Comparison of ENCODE assay signal across 1 cellular context in the genomic region with DNA sequence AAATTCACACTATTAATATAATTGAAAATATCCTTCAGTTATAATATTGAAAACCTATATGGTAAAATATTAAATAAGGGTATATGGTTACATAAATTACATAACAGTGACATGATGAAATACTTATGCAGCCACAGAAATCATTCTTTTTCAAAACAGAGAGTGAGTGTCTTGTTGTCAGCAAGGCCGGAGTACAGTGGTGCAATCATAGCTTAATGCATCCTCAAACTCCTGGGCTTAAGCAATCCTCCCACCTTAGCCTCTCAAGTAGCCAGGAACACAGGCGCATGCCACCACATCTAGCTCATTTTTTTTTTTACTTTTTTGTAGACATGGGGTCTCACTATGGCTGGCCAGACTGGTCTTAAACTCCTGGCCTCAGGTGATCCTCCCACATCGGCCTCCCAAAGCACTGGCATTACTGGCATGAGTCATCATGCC.
TF ChIP-seq lines count a peak whose summit lies in the region.

No MANE protein-coding gene starts in this region.

TF ChIP-seq in H1, 55 proteins besides CTCF, POLR2A, EP300 and RAD21:
- TF ChIP-seq, protein P1, sequence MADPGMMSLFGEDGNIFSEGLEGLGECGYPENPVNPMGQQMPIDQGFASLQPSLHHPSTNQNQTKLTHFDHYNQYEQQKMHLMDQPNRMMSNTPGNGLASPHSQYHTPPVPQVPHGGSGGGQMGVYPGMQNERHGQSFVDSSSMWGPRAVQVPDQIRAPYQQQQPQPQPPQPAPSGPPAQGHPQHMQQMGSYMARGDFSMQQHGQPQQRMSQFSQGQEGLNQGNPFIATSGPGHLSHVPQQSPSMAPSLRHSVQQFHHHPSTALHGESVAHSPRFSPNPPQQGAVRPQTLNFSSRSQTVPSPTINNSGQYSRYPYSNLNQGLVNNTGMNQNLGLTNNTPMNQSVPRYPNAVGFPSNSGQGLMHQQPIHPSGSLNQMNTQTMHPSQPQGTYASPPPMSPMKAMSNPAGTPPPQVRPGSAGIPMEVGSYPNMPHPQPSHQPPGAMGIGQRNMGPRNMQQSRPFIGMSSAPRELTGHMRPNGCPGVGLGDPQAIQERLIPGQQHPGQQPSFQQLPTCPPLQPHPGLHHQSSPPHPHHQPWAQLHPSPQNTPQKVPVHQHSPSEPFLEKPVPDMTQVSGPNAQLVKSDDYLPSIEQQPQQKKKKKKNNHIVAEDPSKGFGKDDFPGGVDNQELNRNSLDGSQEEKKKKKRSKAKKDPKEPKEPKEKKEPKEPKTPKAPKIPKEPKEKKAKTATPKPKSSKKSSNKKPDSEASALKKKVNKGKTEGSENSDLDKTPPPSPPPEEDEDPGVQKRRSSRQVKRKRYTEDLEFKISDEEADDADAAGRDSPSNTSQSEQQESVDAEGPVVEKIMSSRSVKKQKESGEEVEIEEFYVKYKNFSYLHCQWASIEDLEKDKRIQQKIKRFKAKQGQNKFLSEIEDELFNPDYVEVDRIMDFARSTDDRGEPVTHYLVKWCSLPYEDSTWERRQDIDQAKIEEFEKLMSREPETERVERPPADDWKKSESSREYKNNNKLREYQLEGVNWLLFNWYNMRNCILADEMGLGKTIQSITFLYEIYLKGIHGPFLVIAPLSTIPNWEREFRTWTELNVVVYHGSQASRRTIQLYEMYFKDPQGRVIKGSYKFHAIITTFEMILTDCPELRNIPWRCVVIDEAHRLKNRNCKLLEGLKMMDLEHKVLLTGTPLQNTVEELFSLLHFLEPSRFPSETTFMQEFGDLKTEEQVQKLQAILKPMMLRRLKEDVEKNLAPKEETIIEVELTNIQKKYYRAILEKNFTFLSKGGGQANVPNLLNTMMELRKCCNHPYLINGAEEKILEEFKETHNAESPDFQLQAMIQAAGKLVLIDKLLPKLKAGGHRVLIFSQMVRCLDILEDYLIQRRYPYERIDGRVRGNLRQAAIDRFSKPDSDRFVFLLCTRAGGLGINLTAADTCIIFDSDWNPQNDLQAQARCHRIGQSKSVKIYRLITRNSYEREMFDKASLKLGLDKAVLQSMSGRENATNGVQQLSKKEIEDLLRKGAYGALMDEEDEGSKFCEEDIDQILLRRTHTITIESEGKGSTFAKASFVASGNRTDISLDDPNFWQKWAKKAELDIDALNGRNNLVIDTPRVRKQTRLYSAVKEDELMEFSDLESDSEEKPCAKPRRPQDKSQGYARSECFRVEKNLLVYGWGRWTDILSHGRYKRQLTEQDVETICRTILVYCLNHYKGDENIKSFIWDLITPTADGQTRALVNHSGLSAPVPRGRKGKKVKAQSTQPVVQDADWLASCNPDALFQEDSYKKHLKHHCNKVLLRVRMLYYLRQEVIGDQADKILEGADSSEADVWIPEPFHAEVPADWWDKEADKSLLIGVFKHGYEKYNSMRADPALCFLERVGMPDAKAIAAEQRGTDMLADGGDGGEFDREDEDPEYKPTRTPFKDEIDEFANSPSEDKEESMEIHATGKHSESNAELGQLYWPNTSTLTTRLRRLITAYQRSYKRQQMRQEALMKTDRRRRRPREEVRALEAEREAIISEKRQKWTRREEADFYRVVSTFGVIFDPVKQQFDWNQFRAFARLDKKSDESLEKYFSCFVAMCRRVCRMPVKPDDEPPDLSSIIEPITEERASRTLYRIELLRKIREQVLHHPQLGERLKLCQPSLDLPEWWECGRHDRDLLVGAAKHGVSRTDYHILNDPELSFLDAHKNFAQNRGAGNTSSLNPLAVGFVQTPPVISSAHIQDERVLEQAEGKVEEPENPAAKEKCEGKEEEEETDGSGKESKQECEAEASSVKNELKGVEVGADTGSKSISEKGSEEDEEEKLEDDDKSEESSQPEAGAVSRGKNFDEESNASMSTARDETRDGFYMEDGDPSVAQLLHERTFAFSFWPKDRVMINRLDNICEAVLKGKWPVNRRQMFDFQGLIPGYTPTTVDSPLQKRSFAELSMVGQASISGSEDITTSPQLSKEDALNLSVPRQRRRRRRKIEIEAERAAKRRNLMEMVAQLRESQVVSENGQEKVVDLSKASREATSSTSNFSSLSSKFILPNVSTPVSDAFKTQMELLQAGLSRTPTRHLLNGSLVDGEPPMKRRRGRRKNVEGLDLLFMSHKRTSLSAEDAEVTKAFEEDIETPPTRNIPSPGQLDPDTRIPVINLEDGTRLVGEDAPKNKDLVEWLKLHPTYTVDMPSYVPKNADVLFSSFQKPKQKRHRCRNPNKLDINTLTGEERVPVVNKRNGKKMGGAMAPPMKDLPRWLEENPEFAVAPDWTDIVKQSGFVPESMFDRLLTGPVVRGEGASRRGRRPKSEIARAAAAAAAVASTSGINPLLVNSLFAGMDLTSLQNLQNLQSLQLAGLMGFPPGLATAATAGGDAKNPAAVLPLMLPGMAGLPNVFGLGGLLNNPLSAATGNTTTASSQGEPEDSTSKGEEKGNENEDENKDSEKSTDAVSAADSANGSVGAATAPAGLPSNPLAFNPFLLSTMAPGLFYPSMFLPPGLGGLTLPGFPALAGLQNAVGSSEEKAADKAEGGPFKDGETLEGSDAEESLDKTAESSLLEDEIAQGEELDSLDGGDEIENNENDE (IDR thresholded peaks at IDR 0.05; ENCODE audit: insufficient replicate concordance, low read length): no peak
- TF ChIP-seq KDM5A (IDR thresholded peaks at IDR 0.05; ENCODE audit: low read length) (no peak), POU5F1 (IDR thresholded peaks at IDR 0.05; ENCODE audit: low read depth, low read length) (no peak), EGR1 (IDR thresholded peaks at IDR 0.05; ENCODE audit: borderline replicate concordance, low read depth, low read length) (no peak), JUND (IDR thresholded peaks at IDR 0.05; ENCODE audit: low read length) (no peak), POLR2AphosphoS5 (IDR thresholded peaks at IDR 0.05; ENCODE audit: low read depth, low read length) (no peak), SIRT6 (IDR thresholded peaks at IDR 0.05; ENCODE audit: low read length) (no peak), GABPA (IDR thresholded peaks at IDR 0.05; ENCODE audit: borderline replicate concordance, insufficient read depth, low read length) (no peak), JUN (IDR thresholded peaks at IDR 0.05; ENCODE audit: low read depth, low read length) (no peak), GTF2F1 (IDR thresholded peaks at IDR 0.05; ENCODE audit: borderline replicate concordance, low read depth, low read length) (no peak)
- TF ChIP-seq, protein P2, sequence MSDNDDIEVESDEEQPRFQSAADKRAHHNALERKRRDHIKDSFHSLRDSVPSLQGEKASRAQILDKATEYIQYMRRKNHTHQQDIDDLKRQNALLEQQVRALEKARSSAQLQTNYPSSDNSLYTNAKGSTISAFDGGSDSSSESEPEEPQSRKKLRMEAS (IDR thresholded peaks at IDR 0.05): no peak
